In the genomic region with DNA sequence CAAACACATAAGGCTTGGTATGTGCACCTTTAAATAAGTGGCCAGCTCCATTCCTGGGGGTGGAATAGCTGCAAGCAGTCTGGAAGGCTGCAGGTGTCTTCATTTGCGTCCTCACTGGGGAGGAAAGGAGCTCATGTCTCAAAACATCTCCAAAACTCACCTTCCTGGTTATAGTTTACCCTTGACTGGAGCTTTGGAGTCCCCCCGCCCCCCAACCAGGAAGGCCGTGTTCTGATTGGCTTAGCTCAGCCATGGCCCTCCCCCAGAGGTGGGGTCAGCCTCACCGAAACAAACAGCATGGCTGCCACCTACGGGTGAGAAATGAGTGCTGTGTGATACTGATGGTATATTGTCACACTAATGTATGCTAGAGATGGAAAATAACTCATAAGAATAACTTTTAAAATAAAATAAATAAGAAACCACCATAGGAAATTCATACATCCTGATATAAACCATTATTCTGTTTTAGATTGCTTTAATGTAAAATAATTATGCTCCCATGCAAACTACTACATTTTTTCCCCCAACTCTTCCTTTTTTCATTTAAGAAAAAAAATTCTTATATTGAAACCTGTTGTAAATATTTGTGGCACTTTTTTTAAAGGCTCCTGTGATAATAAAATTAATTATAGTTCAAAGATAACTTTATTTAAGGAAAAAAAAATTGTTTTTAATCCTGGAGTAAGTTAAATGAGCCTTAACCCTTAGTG, we compare ENCODE assay signal across 8 cellular contexts.
DNase-seq lines count a peak whose midpoint lies in the region; ATAC-seq and TF ChIP-seq lines count a peak whose summit lies in the region.

No MANE protein-coding gene starts in this region.

- no peaks in the 10 kb centered on the region for H3K9me3 ChIP-seq in body of pancreas
- H3K9me3 ChIP-seq in osteoblast (ENCODE audit: low read depth, low read length) = no peaks in the 10 kb centered on the region

- no peak for TF ChIP-seq POLR2A in body of pancreas (IDR thresholded peaks at IDR 0.05)

- H3K4me2 ChIP-seq in osteoblast (ENCODE audit: insufficient read depth, low read length) = no peak overlapping the region

- H3K36me3 ChIP-seq in body of pancreas (replicated peaks in 1 of 2; ENCODE audit: insufficient read depth in 1 of 2, low read depth in 2 of 2) (no peaks in the 10 kb centered on the region), osteoblast (ENCODE audit: insufficient read depth, low read length) (no peaks in the 10 kb centered on the region)

- no peak overlapping the region for H3K27ac ChIP-seq in body of pancreas
- no peak overlapping the region for H3K27ac ChIP-seq in osteoblast (ENCODE audit: low read depth, low read length)

- intact Hi-C loops in body of pancreas (cut with DNase I) = no loop called here

- H4K20me1 ChIP-seq in osteoblast (ENCODE audit: insufficient read depth, low read length) = no peaks in the 10 kb centered on the region

- DNase-seq in NCI-H2081 (lab: John Stamatoyannopoulos, UW) (peak; percentile 92), NCI-H2081 treated with DMSO at 0.1 percent for 48 hours (lab: John Stamatoyannopoulos, UW) (no peak), OCI-M1 (lab: John Stamatoyannopoulos, UW) (peak; percentile 94), body of pancreas (peak; percentile 75 to 86 (median 82)), medulla oblongata (ENCODE audit: extremely low spot score) (peak; percentile 62), osteoblast (ENCODE audit: insufficient read length, low spot score, missing footprints) (no peak)

- no peaks in the 10 kb centered on the region for H3K79me2 ChIP-seq in osteoblast (ENCODE audit: insufficient read depth, low read length)

- H3K27me3 ChIP-seq in body of pancreas (no peaks in the 10 kb centered on the region), osteoblast (ENCODE audit: insufficient read depth, low read length) (no peaks in the 10 kb centered on the region)

- TF ChIP-seq CTCF in body of pancreas (IDR thresholded peaks at IDR 0.05) = peak in 5 of 7 experiments; percentile 26 to 64 (median 46)
- no peak for TF ChIP-seq CTCF in osteoblast (IDR thresholded peaks at IDR 0.05; ENCODE audit: extremely low read depth, low read depth, low read length)

- 53 to 63% methylated on average over 5 of the region's 5 CpGs for WGBS in body of pancreas, 2 donors

- no peak overlapping the region for H2AFZ ChIP-seq in osteoblast (ENCODE audit: low read length)

- H3K4me1 ChIP-seq in body of pancreas = no peaks in the 10 kb centered on the region
- H3K4me1 ChIP-seq in osteoblast (ENCODE audit: insufficient read depth, low read length) = no peaks in the 10 kb centered on the region

- H3K4me3 ChIP-seq in body of pancreas = no peak overlapping the region
- no peak overlapping the region for H3K4me3 ChIP-seq in osteoblast (ENCODE audit: insufficient read depth, low read length)

- ATAC-seq in GM21367 (IDR thresholded peaks at IDR 0.05; ENCODE audit: unreplicated experiment) (peak; percentile 96), HG03558 (IDR thresholded peaks at IDR 0.05; ENCODE audit: extremely low read depth, unreplicated experiment) (peak; percentile 78), body of pancreas (peak; percentile 98)

Comparison
In these comparisons a context has a peak if more than half of its experiments do, and no peak if none do; other contexts are left out.
1. DNase-seq: peak in NCI-H2081 (2 of 2), OCI-M1 (single experiment), body of pancreas (4 of 4) and medulla oblongata (single experiment); none in NCI-H2081 treated with DMSO at 0.1 percent for 48 hours (single experiment) and osteoblast (single experiment).
2. Peak in every context shown above with its lines, with median percentiles within 50 percentile points of each other: ATAC-seq.